In the genomic region with DNA sequence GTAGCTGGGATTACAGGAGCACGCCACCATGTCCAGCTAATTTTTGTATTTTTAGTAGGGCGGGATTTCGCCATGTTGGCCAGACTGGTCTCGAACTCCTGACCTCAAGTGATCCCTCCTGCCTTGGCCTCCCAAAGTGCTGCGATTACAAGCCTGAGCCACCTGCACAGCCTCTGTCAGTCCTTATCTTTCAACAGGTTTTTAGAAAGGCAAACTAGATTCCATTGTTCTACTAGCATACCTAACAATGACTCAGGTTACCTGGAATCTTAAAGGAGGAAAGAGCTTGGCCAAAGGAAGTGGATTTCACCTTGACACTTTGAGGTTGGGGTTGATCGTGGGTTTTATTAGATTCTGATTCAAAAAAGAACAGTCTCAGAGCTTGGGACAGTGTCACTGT, we compare ENCODE assay signal across 20 cellular contexts. TPM values are rescaled to one million over a fixed set of nuclear protein-coding genes. Genes with fewer than 3 reads are reported as not detected.
DNase-seq lines count a peak whose midpoint lies in the region; ATAC-seq and TF ChIP-seq lines count a peak whose summit lies in the region.
"Had no signal": no experiment of that assay in that cellular context is flagged by ENCODE, and none has a peak within 500 bp of the region (broad histone marks: within the 10 kb centered on the region; RNA-seq: fewer than 3 reads in every experiment).

No MANE protein-coding gene starts in this region.

- H3K27ac Mint-ChIP-seq in CD4-positive, alpha-beta T cell = no peak overlapping the region
- H3K27ac Mint-ChIP-seq: activated naive CD8-positive, alpha-beta T cell treated with anti-CD3 and anti-CD28 coated beads for 36 hours; CD8-positive, alpha-beta T cell; progenitor cell of endocrine pancreas; stimulated activated effector memory CD8-positive, alpha-beta T cell treated with anti-CD3 and anti-CD28 coated beads, Interleukin-12 subunit alpha, Interleukin-12 subunit beta, amount 100 ng/mL, for 72 hours had no signal

- intact Hi-C loops in CD4-positive, alpha-beta T cell (cut with DNase I, micrococcal nuclease) = no loop called here

- H3K27me3 ChIP-seq in CD4-positive, alpha-beta T cell (ENCODE audit: control insufficient read depth, insufficient read depth, low read length) = no peaks in the 10 kb centered on the region
- H3K27me3 ChIP-seq: testis had no signal

- no peaks in the 10 kb centered on the region for H3K27me3 Mint-ChIP-seq in CD4-positive, alpha-beta T cell
- H3K27me3 Mint-ChIP-seq: activated naive CD8-positive, alpha-beta T cell treated with anti-CD3 and anti-CD28 coated beads for 36 hours; progenitor cell of endocrine pancreas had no signal

- peak; percentile 18 for DNase-seq in HT-29 (ENCODE audit: low spot score)
- peak; percentile 8 for DNase-seq in SW480 (ENCODE audit: low spot score)
- DNase-seq in iPS DF 19.7 (ENCODE audit: low read depth, low spot score) = peak; percentile 56
- DNase-seq in renal cortical epithelial cell (ENCODE audit: low read depth) = peak; percentile 52
- DNase-seq in OCI-M2 (lab: John Stamatoyannopoulos, UW; ENCODE audit: unreplicated experiment) = no peak
- no peak for DNase-seq in CD4-positive, alpha-beta T cell
- DNase-seq: activated naive CD8-positive, alpha-beta T cell treated with anti-CD3 and anti-CD28 coated beads for 36 hours; CD8-positive, alpha-beta T cell; DND-41; effector memory CD4-positive, alpha-beta T cell; glutamatergic neuron; NCI-H146; NCI-H524; NK-92 treated with Interleukin-12 subunit alpha and Interleukin-12 subunit beta, amount 100 ng/mL, for 24 hours; stimulated activated CD4-positive, alpha-beta T cell treated with anti-CD3 and anti-CD28 coated beads, Interleukin-1b, Interleukin-23, amount 100 ng/mL, for 48 hours; testis had no signal

- POLR2A ChIA-PET in CD4-positive, alpha-beta T cell (lab: Charles Lee) = no interaction called here

- no peak overlapping the region for H3K4me3 Mint-ChIP-seq in CD4-positive, alpha-beta T cell
- H3K4me3 Mint-ChIP-seq: activated naive CD8-positive, alpha-beta T cell treated with anti-CD3 and anti-CD28 coated beads for 36 hours; CD8-positive, alpha-beta T cell; neural crest cell; stimulated activated effector memory CD8-positive, alpha-beta T cell treated with anti-CD3 and anti-CD28 coated beads, Interleukin-12 subunit alpha, Interleukin-12 subunit beta, amount 100 ng/mL, for 72 hours had no signal

- H3K9me3 Mint-ChIP-seq in CD4-positive, alpha-beta T cell = no peaks in the 10 kb centered on the region
- H3K9me3 Mint-ChIP-seq: activated naive CD8-positive, alpha-beta T cell treated with anti-CD3 and anti-CD28 coated beads for 36 hours; CD8-positive, alpha-beta T cell; stimulated activated effector memory CD8-positive, alpha-beta T cell treated with anti-CD3 and anti-CD28 coated beads, Interleukin-12 subunit alpha, Interleukin-12 subunit beta, amount 100 ng/mL, for 72 hours had no signal

- no peak for ATAC-seq in HG03571 (IDR thresholded peaks at IDR 0.05; ENCODE audit: unreplicated experiment)
- no peak for ATAC-seq in CD4-positive, alpha-beta T cell (ENCODE audit: poor library complexity)
- ATAC-seq: CD8-positive, alpha-beta T cell; stimulated activated effector memory CD8-positive, alpha-beta T cell treated with anti-CD3 and anti-CD28 coated beads, Interleukin-12 subunit alpha, Interleukin-12 subunit beta, amount 100 ng/mL, for 72 hours had no signal

- no peaks in the 10 kb centered on the region for H3K36me3 Mint-ChIP-seq in CD4-positive, alpha-beta T cell (ENCODE audit: low read depth)
- H3K36me3 Mint-ChIP-seq: stimulated activated effector memory CD8-positive, alpha-beta T cell treated with anti-CD3 and anti-CD28 coated beads, Interleukin-12 subunit alpha, Interleukin-12 subunit beta, amount 100 ng/mL, for 72 hours had no signal

- TF ChIP-seq CTCF in CD4-positive, alpha-beta T cell (IDR thresholded peaks at IDR 0.05) = no peak

- no peaks in the 10 kb centered on the region for H3K4me1 Mint-ChIP-seq in CD4-positive, alpha-beta T cell (ENCODE audit: low read depth)
- H3K4me1 Mint-ChIP-seq: activated naive CD8-positive, alpha-beta T cell treated with anti-CD3 and anti-CD28 coated beads for 36 hours; stimulated activated effector memory CD8-positive, alpha-beta T cell treated with anti-CD3 and anti-CD28 coated beads, Interleukin-12 subunit alpha, Interleukin-12 subunit beta, amount 100 ng/mL, for 72 hours had no signal

- H3K9me3 ChIP-seq in CD4-positive, alpha-beta T cell (ENCODE audit: control insufficient read depth, low read length) = no peaks in the 10 kb centered on the region
- H3K9me3 ChIP-seq: testis had no signal

- no peak overlapping the region for H3K27ac ChIP-seq in CD4-positive, alpha-beta T cell (ENCODE audit: low read depth, low read length)
- H3K27ac ChIP-seq: testis had no signal

- CTCF ChIA-PET in CD4-positive, alpha-beta T cell (lab: Charles Lee) = no interaction called here

RNA-seq across cellular contexts. Expression of a gene that starts 3.2 kb away (rescaled TPM):
- total RNA-seq in HT-29 (2014; rRNA removed; shearing (Covaris generic)) = 0.55 and 2.5 TPM in 2 replicates
- total RNA-seq in renal cortical epithelial cell = 0.17 and 0.65 TPM in 2 replicates
- total RNA-seq in CD4-positive, alpha-beta T cell = 1 to 10 TPM; 3.0 to 3.4 TPM

RNA-seq across cellular contexts. Expression of a gene that starts 53.6 kb away (rescaled TPM):
- 7.1 and 8.1 TPM in 2 replicates for total RNA-seq in HT-29 (2014; rRNA removed; shearing (Covaris generic))
- total RNA-seq in renal cortical epithelial cell = 24.3 and 25.1 TPM in 2 replicates
- 10 to 100 TPM; 14.1 to 16.0 TPM for total RNA-seq in CD4-positive, alpha-beta T cell

RNA-seq across cellular contexts. Expression of a gene that starts 53.7 kb away (rescaled TPM):
- total RNA-seq in HT-29 (2014; rRNA removed; shearing (Covaris generic)) = 18.2 and 20.1 TPM in 2 replicates
- total RNA-seq in renal cortical epithelial cell = 35.6 and 44.6 TPM in 2 replicates
- 1 to 10 TPM; 7.7 to 7.9 TPM for total RNA-seq in CD4-positive, alpha-beta T cell

Comparison
In these comparisons a context has a peak if more than half of its experiments do, and no peak if none do; other contexts are left out.
1. DNase-seq: peak in HT-29 (single experiment), SW480 (single experiment), iPS DF 19.7 (single experiment) and renal cortical epithelial cell (single experiment); none in OCI-M2 (single experiment) and CD4-positive, alpha-beta T cell (0 of 10).